Comparison of ENCODE assay signal across 10 cellular contexts in the genomic region with DNA sequence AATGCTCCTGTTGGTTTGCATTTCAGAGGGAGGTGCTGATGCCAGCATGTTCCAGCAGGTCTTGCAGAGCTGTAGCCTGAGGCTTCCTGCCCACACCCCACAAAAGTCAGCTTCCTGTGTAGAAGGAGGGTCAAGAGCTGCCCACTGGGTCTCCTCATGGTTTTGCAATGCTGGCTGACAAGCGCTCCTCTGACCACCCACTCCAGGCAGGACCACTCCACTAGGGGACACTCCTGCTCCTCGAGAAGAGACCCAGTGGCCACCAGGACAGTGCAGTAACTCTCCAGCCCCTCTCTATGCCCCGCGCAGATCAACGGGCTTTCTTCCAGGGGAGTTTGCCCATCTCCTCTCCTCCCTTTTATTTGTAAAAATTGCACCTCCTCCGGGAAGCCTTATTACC.
DNase-seq lines count a peak whose midpoint lies in the region; ATAC-seq and TF ChIP-seq lines count a peak whose summit lies in the region.
"Had no signal": no experiment of that assay in that cellular context is flagged by ENCODE, and none has a peak within 500 bp of the region (broad histone marks: within the 10 kb centered on the region; RNA-seq: fewer than 3 reads in every experiment).

No MANE protein-coding gene starts in this region.

- H3K27ac Mint-ChIP-seq in chondrocyte (ENCODE audit: unreplicated experiment): no peak overlapping the region

- no peak for ATAC-seq in left cardiac atrium
- ATAC-seq in HG03139 (IDR thresholded peaks at IDR 0.05; ENCODE audit: unreplicated experiment): no peak
- no peak for ATAC-seq in GM21367 (IDR thresholded peaks at IDR 0.05; ENCODE audit: unreplicated experiment)
- ATAC-seq in GM21619 (IDR thresholded peaks at IDR 0.05; ENCODE audit: unreplicated experiment): no peak

- H3K36me3 Mint-ChIP-seq in chondrocyte (ENCODE audit: low read depth): peaks cover 1% of the 10 kb centered on the region

- TF ChIP-seq CTCF in chondrocyte (IDR thresholded peaks at IDR 0.05): no peak

- H3K9me3 Mint-ChIP-seq in chondrocyte (ENCODE audit: low read depth): peaks cover 6% of the 10 kb centered on the region

- H3K27me3 Mint-ChIP-seq in chondrocyte (ENCODE audit: low read depth): peaks cover 1% of the 10 kb centered on the region

- H3K4me3 Mint-ChIP-seq in chondrocyte (ENCODE audit: unreplicated experiment): no peak overlapping the region

- H3K4me1 Mint-ChIP-seq in chondrocyte (ENCODE audit: low read depth): no peaks in the 10 kb centered on the region

- DNase-seq in cardiac septum (ENCODE audit: low spot score) (peak; percentile 57), left cardiac atrium (no peak), NCI-H526 (lab: John Stamatoyannopoulos, UW) (peak; percentile 41 to 76), hippocampal formation (lab: John Stamatoyannopoulos, UW) (peak; percentile 9 to 13), chondrocyte (ENCODE audit: low spot score) (no peak)
- DNase-seq: activated CD4-positive, alpha-beta T cell treated with anti-CD3 and anti-CD28 coated beads for 48 hours; PC-9 had no signal

- intact Hi-C loops in cardiac septum (cut with DNase I) (no loop called here), left cardiac atrium (cut with DNase I) (no loop called here)

Comparison
In these comparisons a context has a peak if more than half of its experiments do, and no peak if none do; other contexts are left out.
1. DNase-seq: peak in cardiac septum (single experiment), NCI-H526 (2 of 2) and hippocampal formation (2 of 2); none in left cardiac atrium (single experiment) and chondrocyte (single experiment).